In the genomic region with DNA sequence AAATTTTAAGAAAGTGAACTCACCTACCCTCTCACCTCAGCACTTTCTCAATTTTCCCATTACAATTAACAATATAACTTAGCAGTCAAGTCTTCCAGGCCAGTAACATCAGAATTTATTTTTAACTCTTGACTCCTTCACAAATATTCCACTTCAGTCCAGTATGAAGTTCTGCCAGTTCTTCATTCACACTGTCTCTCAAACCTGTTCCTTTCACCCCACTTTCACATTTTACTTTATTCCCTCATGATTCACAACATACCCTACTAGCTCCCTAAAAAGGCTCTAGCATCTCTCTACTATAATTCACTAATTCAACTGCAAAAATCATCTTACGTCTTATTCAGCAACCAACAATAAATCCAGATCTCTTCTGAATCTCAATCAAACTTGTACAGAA, we compare ENCODE assay signal across 11 cellular contexts. TPM values are rescaled to one million over a fixed set of nuclear protein-coding genes. Genes with fewer than 3 reads are reported as not detected.
DNase-seq lines count a peak whose midpoint lies in the region; TF ChIP-seq lines count a peak whose summit lies in the region.
"Had no signal": no experiment of that assay in that cellular context is flagged by ENCODE, and none has a peak within 500 bp of the region (broad histone marks: within the 10 kb centered on the region; RNA-seq: fewer than 3 reads in every experiment).

No MANE protein-coding gene starts in this region.

- no peak for TF ChIP-seq RAD21 in neural cell (conservative IDR thresholded peaks at IDR 0.05)

- CTCF ChIA-PET in AG04450 (lab: Charles Lee), result no interaction called here

- TF ChIP-seq EP300 in neural cell (conservative IDR thresholded peaks at IDR 0.05; ENCODE audit: poor library complexity, severe bottlenecking), result no peak

- peak overlapping the region; percentile 71 for H3K4me2 ChIP-seq in neural cell (ENCODE audit: low read length)

- H3K4me3 ChIP-seq in AG04450 (ENCODE audit: low read depth, low read length) (peak overlapping the region; percentile 69), HUES64 (ENCODE audit: low read length) (peak overlapping the region; percentile 95), dorsolateral prefrontal cortex (peak overlapping the region; percentile 20 to 99 (median 87)), neural cell (ENCODE audit: low read length) (peak overlapping the region; percentile 79)

- no peak overlapping the region for H2AFZ ChIP-seq in neural cell (ENCODE audit: low read depth, low read length)

- H3K27me3 ChIP-seq in AG04450 (ENCODE audit: control insufficient read depth, insufficient read depth, low read length) (no peaks in the 10 kb centered on the region), HUES64 (ENCODE audit: insufficient read depth, low read length) (no peaks in the 10 kb centered on the region), dorsolateral prefrontal cortex (no peaks in the 10 kb centered on the region), neural cell (ENCODE audit: insufficient read depth, low read depth, low read length) (no peaks in the 10 kb centered on the region)

- no peaks in the 10 kb centered on the region for H3K9me2 ChIP-seq in neural cell (ENCODE audit: insufficient read depth, low read length)

- DNase-seq in AG04450 (ENCODE audit: low read depth, low spot score) (no peak), dorsolateral prefrontal cortex (no peak), putamen (ENCODE audit: low spot score) (no peak), ureter (ENCODE audit: low spot score) (no peak), germinal center (ENCODE audit: low spot score) (no peak), hippocampal formation (lab: John Stamatoyannopoulos, UW) (no peak)
- DNase-seq: activated naive CD8-positive, alpha-beta T cell treated with anti-CD3 and anti-CD28 coated beads, Interleukin-2, amount 10 ng/mL, durations not matched to agents 7 days and 5 days; glutamatergic neuron; stimulated activated CD8-positive, alpha-beta memory T cell treated with anti-CD3 and anti-CD28 coated beads, Interleukin-4, amount 100 ng/mL, for 48 hours had no signal

- POLR2A ChIA-PET in AG04450 (lab: Yijun Ruan, JAX), result interaction anchor here (0.7 kb wide), 1 partner anchor 353 kb away, joined by 3 read pairs; no protein-coding TSS in a partner anchor

- 88% methylated on average over 1 of the region's 1 CpG for WGBS in HUES64

- peaks cover 47% of the 10 kb centered on the region for H4K20me1 ChIP-seq in neural cell (ENCODE audit: insufficient read depth)

- H3K27ac ChIP-seq in AG04450 (ENCODE audit: low read depth, low read length) (no peak overlapping the region), HUES64 (ENCODE audit: low read depth, low read length) (no peak overlapping the region), dorsolateral prefrontal cortex (no peak overlapping the region), neural cell (ENCODE audit: low read length) (no peak overlapping the region)

- no peaks in the 10 kb centered on the region for H3F3A ChIP-seq in neural cell (ENCODE audit: insufficient read depth, low read length, poor library complexity, severe bottlenecking)

- H3K79me2 ChIP-seq in neural cell (replicated peaks; ENCODE audit: insufficient read depth, low read length), result peaks cover 83% of the 10 kb centered on the region

- peaks cover 23% of the 10 kb centered on the region for H3K4me1 ChIP-seq in HUES64 (ENCODE audit: insufficient read depth, low read length)

- H3K9ac ChIP-seq in HUES64 (ENCODE audit: low read depth, low read length), result peak overlapping the region; percentile 52; the same call in 1 of the 2 replicates
- H3K9ac ChIP-seq in neural cell (ENCODE audit: low read length), result peak overlapping the region; percentile 99

- H3K9me3 ChIP-seq in AG04450 (ENCODE audit: control insufficient read depth, insufficient read depth, low read length) (no peaks in the 10 kb centered on the region), HUES64 (ENCODE audit: insufficient read depth, low read depth, low read length) (no peaks in the 10 kb centered on the region), neural cell (ENCODE audit: low read length) (no peaks in the 10 kb centered on the region)

- no peak for TF ChIP-seq CTCF in AG04450 (IDR thresholded peaks at IDR 0.05; ENCODE audit: low read depth, low read length)
- no peak for TF ChIP-seq CTCF in dorsolateral prefrontal cortex (IDR thresholded peaks at IDR 0.05 in 54 of 56, conservative IDR thresholded peaks at IDR 0.05 in 2 of 56; ENCODE audit: low read depth in 1 of 56, partially characterized antibody in 56 of 56)
- no peak for TF ChIP-seq CTCF in neural cell (IDR thresholded peaks at IDR 0.05; ENCODE audit: poor library complexity, severe bottlenecking)

- intact Hi-C loops in dorsolateral prefrontal cortex (cut with DNase I), result loop anchor here (5.0 to 10.0 kb wide), 6 partner anchors 196 to 652 kb away; a partner anchor contains a TSS

- H3K36me3 ChIP-seq in HUES64 (ENCODE audit: insufficient read depth, low read length) (no peaks in the 10 kb centered on the region), neural cell (ENCODE audit: insufficient read depth, low read length) (no peaks in the 10 kb centered on the region)

TF ChIP-seq in neural cell, 6 proteins besides CTCF, POLR2A, EP300 and RAD21:
- TF ChIP-seq MXI1 (conservative IDR thresholded peaks at IDR 0.05; ENCODE audit: poor library complexity, severe bottlenecking) (no peak), EZH2 (IDR thresholded peaks at IDR 0.05; ENCODE audit: borderline replicate concordance, insufficient read depth, low read length, poor library complexity, severe bottlenecking) (no peak), SMC3 (conservative IDR thresholded peaks at IDR 0.05; ENCODE audit: poor library complexity) (no peak), TAF1 (IDR thresholded peaks at IDR 0.05; ENCODE audit: low read depth) (no peak)

RNA-seq across cellular contexts. Expression of a gene that starts 3.8 kb away (rescaled TPM):
- 40.0 and 43.4 TPM in 2 replicates for polyA plus RNA-seq in AG04450 (2011; rRNA removed)
- polyA minus RNA-seq in AG04450 (2011; rRNA and poly(A)+ RNA removed), result 93.2 and 95.7 TPM in 2 replicates
- 39.3 TPM for polyA plus RNA-seq in HUES64 (2013, experiment 1 of 2)
- polyA plus RNA-seq in HUES64 (2013, experiment 2 of 2), result 38.3 TPM
- total RNA-seq in dorsolateral prefrontal cortex, result 100 to 1,000 TPM in 11 of 120 experiments, 10 to 100 TPM in 109; 47.2 to 106 (median 81.8) TPM
- 48.5 and 52.9 TPM in 2 replicates for polyA plus RNA-seq in neural cell
- polyA minus RNA-seq in neural cell, result 206 and 254 TPM in 2 replicates
- total RNA-seq in ureter, result 48.4 TPM
